In genomic region chr17:3773966-3774365, GRCh38 we compare ENCODE assay signal across 3 cellular contexts.
TF ChIP-seq lines count a peak whose summit lies in the region.

No MANE protein-coding gene starts in this region.

TF ChIP-seq in SK-N-SH, 30 proteins besides CTCF, POLR2A, EP300 and RAD21 (continues in another document):
- TF ChIP-seq REST (IDR thresholded peaks at IDR 0.05; ENCODE audit: low read depth, low read length) (no peak), FOXM1 (IDR thresholded peaks at IDR 0.05; ENCODE audit: low read depth) (no peak), USF2 (IDR thresholded peaks at IDR 0.05; ENCODE audit: borderline replicate concordance, low read depth, low read length) (no peak), NFIC (IDR thresholded peaks at IDR 0.05; ENCODE audit: borderline replicate concordance) (no peak), RCOR1 (IDR thresholded peaks at IDR 0.05; ENCODE audit: low read length) (no peak), TCF12 (IDR thresholded peaks at IDR 0.05) (no peak), MXI1 (IDR thresholded peaks at IDR 0.05; ENCODE audit: low read depth, low read length) (no peak), FOSL2 (IDR thresholded peaks at IDR 0.05; ENCODE audit: borderline replicate concordance, low read depth) (no peak), PBX3 (IDR thresholded peaks at IDR 0.05) (no peak), SMC3 (IDR thresholded peaks at IDR 0.05; ENCODE audit: low read depth, low read length) (no peak)
- TF ChIP-seq, protein P1, sequence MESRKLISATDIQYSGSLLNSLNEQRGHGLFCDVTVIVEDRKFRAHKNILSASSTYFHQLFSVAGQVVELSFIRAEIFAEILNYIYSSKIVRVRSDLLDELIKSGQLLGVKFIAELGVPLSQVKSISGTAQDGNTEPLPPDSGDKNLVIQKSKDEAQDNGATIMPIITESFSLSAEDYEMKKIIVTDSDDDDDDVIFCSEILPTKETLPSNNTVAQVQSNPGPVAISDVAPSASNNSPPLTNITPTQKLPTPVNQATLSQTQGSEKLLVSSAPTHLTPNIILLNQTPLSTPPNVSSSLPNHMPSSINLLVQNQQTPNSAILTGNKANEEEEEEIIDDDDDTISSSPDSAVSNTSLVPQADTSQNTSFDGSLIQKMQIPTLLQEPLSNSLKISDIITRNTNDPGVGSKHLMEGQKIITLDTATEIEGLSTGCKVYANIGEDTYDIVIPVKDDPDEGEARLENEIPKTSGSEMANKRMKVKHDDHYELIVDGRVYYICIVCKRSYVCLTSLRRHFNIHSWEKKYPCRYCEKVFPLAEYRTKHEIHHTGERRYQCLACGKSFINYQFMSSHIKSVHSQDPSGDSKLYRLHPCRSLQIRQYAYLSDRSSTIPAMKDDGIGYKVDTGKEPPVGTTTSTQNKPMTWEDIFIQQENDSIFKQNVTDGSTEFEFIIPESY (IDR thresholded peaks at IDR 0.05; ENCODE audit: borderline replicate concordance, low read depth): no peak

TF ChIP-seq in SK-N-SH treated with all-trans-retinoic acid at 6 μM for 48 hours, 23 proteins besides CTCF, POLR2A, EP300 and RAD21:
- no peak for TF ChIP-seq ISL1 (CRISPR knock-in tag; IDR thresholded peaks at IDR 0.05)
- TF ChIP-seq, protein P2, sequence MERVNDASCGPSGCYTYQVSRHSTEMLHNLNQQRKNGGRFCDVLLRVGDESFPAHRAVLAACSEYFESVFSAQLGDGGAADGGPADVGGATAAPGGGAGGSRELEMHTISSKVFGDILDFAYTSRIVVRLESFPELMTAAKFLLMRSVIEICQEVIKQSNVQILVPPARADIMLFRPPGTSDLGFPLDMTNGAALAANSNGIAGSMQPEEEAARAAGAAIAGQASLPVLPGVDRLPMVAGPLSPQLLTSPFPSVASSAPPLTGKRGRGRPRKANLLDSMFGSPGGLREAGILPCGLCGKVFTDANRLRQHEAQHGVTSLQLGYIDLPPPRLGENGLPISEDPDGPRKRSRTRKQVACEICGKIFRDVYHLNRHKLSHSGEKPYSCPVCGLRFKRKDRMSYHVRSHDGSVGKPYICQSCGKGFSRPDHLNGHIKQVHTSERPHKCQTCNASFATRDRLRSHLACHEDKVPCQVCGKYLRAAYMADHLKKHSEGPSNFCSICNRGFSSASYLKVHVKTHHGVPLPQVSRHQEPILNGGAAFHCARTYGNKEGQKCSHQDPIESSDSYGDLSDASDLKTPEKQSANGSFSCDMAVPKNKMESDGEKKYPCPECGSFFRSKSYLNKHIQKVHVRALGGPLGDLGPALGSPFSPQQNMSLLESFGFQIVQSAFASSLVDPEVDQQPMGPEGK (CRISPR knock-in tag; IDR thresholded peaks at IDR 0.05; ENCODE audit: borderline replicate concordance): no peak
- TF ChIP-seq, protein P3, sequence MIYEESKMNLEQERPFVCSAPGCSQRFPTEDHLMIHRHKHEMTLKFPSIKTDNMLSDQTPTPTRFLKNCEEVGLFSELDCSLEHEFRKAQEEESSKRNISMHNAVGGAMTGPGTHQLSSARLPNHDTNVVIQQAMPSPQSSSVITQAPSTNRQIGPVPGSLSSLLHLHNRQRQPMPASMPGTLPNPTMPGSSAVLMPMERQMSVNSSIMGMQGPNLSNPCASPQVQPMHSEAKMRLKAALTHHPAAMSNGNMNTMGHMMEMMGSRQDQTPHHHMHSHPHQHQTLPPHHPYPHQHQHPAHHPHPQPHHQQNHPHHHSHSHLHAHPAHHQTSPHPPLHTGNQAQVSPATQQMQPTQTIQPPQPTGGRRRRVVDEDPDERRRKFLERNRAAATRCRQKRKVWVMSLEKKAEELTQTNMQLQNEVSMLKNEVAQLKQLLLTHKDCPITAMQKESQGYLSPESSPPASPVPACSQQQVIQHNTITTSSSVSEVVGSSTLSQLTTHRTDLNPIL (CRISPR knock-in tag; IDR thresholded peaks at IDR 0.05; ENCODE audit: low read depth): no peak
- no peak for TF ChIP-seq PPARA (CRISPR knock-in tag; IDR thresholded peaks at IDR 0.05; ENCODE audit: borderline replicate concordance)
- no peak for TF ChIP-seq ARNTL (CRISPR knock-in tag; IDR thresholded peaks at IDR 0.05; ENCODE audit: borderline replicate concordance, low read depth)
- no peak for TF ChIP-seq OSR1 (CRISPR knock-in tag; IDR thresholded peaks at IDR 0.05)
TF ChIP-seq in SK-N-SH treated with all-trans-retinoic acid at 6 μM for 48 hours: peak in this region for 0.

TF ChIP-seq in H1, 55 proteins besides CTCF, POLR2A, EP300 and RAD21:
- TF ChIP-seq CHD2 (IDR thresholded peaks at IDR 0.05; ENCODE audit: low read length) (no peak), CHD1 (IDR thresholded peaks at IDR 0.05; ENCODE audit: low read depth, low read length) (no peak), SAP30 (IDR thresholded peaks at IDR 0.05; ENCODE audit: insufficient read depth, insufficient replicate concordance, low read length) (no peak), EZH2 (IDR thresholded peaks at IDR 0.05; ENCODE audit: low read depth, low read length, severe bottlenecking) (no peak), EGR1 (IDR thresholded peaks at IDR 0.05; ENCODE audit: borderline replicate concordance, low read depth, low read length) (no peak), TAF7 (optimal IDR thresholded peaks at IDR 0.05; ENCODE audit: borderline replicate concordance, low read depth, low read length) (no peak), YY1 (IDR thresholded peaks at IDR 0.05; ENCODE audit: low read depth, low read length) (no peak), RXRA (IDR thresholded peaks at IDR 0.05; ENCODE audit: insufficient read depth, low read depth, low read length) (no peak), MAFK (IDR thresholded peaks at IDR 0.05; ENCODE audit: low read depth, low read length) (no peak), SIN3A (conservative IDR thresholded peaks at IDR 0.05 in 1 of 2, IDR thresholded peaks at IDR 0.05 in 1 of 2; ENCODE audit: low read depth in 1 of 2, low read length in 2 of 2) (no peak), ZNF274 (IDR thresholded peaks at IDR 0.05; ENCODE audit: borderline replicate concordance, extremely low read depth, low read length) (no peak), GTF2F1 (IDR thresholded peaks at IDR 0.05; ENCODE audit: borderline replicate concordance, low read depth, low read length) (no peak)
- TF ChIP-seq, protein P4, sequence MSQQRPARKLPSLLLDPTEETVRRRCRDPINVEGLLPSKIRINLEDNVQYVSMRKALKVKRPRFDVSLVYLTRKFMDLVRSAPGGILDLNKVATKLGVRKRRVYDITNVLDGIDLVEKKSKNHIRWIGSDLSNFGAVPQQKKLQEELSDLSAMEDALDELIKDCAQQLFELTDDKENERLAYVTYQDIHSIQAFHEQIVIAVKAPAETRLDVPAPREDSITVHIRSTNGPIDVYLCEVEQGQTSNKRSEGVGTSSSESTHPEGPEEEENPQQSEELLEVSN (IDR thresholded peaks at IDR 0.05): no peak
